9 cellular contexts compared by ENCODE assay signal in genomic region chr1:179742717-179743678, GRCh38. TPM values are rescaled to one million over a fixed set of nuclear protein-coding genes. Genes with fewer than 3 reads are reported as not detected.
A peak's percentile ranks its signal among the peaks of the same experiment; 100 is the strongest.
DNase-seq lines count a peak whose midpoint lies in the region; ATAC-seq, FAIRE-seq and TF ChIP-seq lines count a peak whose summit lies in the region.
"Had no signal": no experiment of that assay in that cellular context is flagged by ENCODE, and none has a peak within 500 bp of the region (broad histone marks: within the 10 kb centered on the region; RNA-seq: fewer than 3 reads in every experiment).

Gene FAM163A (plus strand): TSS chr1:179743291. CDS start chr1:179813098, 69,807 bp downstream.

- peak; percentile 65 for ATAC-seq in Right ventricle myocardium inferior
- ATAC-seq in lung (ENCODE audit: insufficient read depth, low FRiP score): no peak
- peak; percentile 12 to 31 for ATAC-seq in upper lobe of left lung (ENCODE audit: low FRiP score in 2 of 2)
- no peak for ATAC-seq in gastroesophageal sphincter
- ATAC-seq: left colon had no signal

- H3K9me3 ChIP-seq in adipocyte (ENCODE audit: control insufficient read depth, low read length) (peaks cover 23% of the 10 kb centered on the region), lung (ENCODE audit: control insufficient read depth in 2 of 2, insufficient read depth in 1 of 2, low read length in 1 of 2) (peaks cover 0 to 7% of the 10 kb centered on the region in 2 donors), upper lobe of left lung (no peaks in the 10 kb centered on the region), gastroesophageal sphincter (peaks cover 0 to 20% (median 0%) of the 10 kb centered on the region in 3 donors)

- no peak within 1 kb of the TSS for H3K27ac ChIP-seq in lung (ENCODE audit: low read depth in 1 of 2, low read length in 1 of 2)
- H3K27ac ChIP-seq in upper lobe of left lung: no peak within 1 kb of the TSS
- no peak within 1 kb of the TSS for H3K27ac ChIP-seq in gastroesophageal sphincter

- no peak for TF ChIP-seq POLR2A in upper lobe of left lung (IDR thresholded peaks at IDR 0.05)
- no peak for TF ChIP-seq POLR2A in gastroesophageal sphincter (IDR thresholded peaks at IDR 0.05)

- H3K36me3 ChIP-seq in adipocyte (ENCODE audit: control insufficient read depth, insufficient read depth, low read length, severe bottlenecking): no peaks in the 10 kb centered on the region
- H3K36me3 ChIP-seq in lung (ENCODE audit: control insufficient read depth in 2 of 2, insufficient read depth in 2 of 2, low read length in 2 of 2): no peaks in the 10 kb centered on the region
- H3K36me3 ChIP-seq in upper lobe of left lung: no peaks in the 10 kb centered on the region
- H3K36me3 ChIP-seq in gastroesophageal sphincter: no peaks in the 10 kb centered on the region

- intact Hi-C loops in Right ventricle myocardium inferior (cut with DNase I): no loop called here
- intact Hi-C loops in cardiac septum (cut with DNase I): no loop called here

- H3K4me1 ChIP-seq in adipocyte (ENCODE audit: control insufficient read depth, insufficient read depth, low read length): no peaks in the 10 kb centered on the region
- peaks cover 0 to 14% of the 10 kb centered on the region in 2 donors for H3K4me1 ChIP-seq in lung (ENCODE audit: control insufficient read depth in 2 of 2, insufficient read depth in 2 of 2, low read length in 2 of 2)
- H3K4me1 ChIP-seq in upper lobe of left lung: peaks cover 17 to 23% (median 20%) of the 10 kb centered on the region in 4 donors
- H3K4me1 ChIP-seq in gastroesophageal sphincter: peaks cover 0 to 23% (median 15%) of the 10 kb centered on the region in 3 donors

- DNase-seq in Right ventricle myocardium inferior (ENCODE audit: missing footprints) (no peak), cardiac septum (ENCODE audit: low spot score) (no peak), adipocyte (ENCODE audit: low read depth) (peak; percentile 21), lung (ENCODE audit: low spot score) (no peak), upper lobe of left lung (peak in 1 of 2 donors; percentile 73), RCC 7860 (ENCODE audit: low spot score) (no peak)
- DNase-seq in activated effector memory CD4-positive, alpha-beta T cell treated with anti-CD3 and anti-CD28 coated beads, Interleukin-2, amount 50 U/mL, for 16 hours: no peak

- no peak for TF ChIP-seq EP300 in upper lobe of left lung (IDR thresholded peaks at IDR 0.05)
- no peak for TF ChIP-seq EP300 in gastroesophageal sphincter (IDR thresholded peaks at IDR 0.05)

- 1% methylated on average over 66 to 92 of the region's 92 CpGs for WGBS in lung, 2 donors
- WGBS in upper lobe of left lung, 2 donors: 2% methylated on average over 12 to 37 of the region's 92 CpGs
- WGBS in gastroesophageal sphincter (ENCODE audit: low coverage in 1 of 2), 2 donors: 0 to 8% methylated on average over 6 to 9 of the region's 92 CpGs

- H3K27me3 ChIP-seq in adipocyte (replicated peaks; ENCODE audit: control insufficient read depth, insufficient read depth, low read length): peaks cover 65% of the 10 kb centered on the region
- H3K27me3 ChIP-seq in lung (ENCODE audit: control insufficient read depth, insufficient read depth): peaks cover 13% of the 10 kb centered on the region
- peaks cover 3 to 31% (median 23%) of the 10 kb centered on the region in 4 donors for H3K27me3 ChIP-seq in upper lobe of left lung
- H3K27me3 ChIP-seq in gastroesophageal sphincter: peaks cover 83% of the 10 kb centered on the region

- no peak for TF ChIP-seq CTCF in lung (IDR thresholded peaks at IDR 0.05; ENCODE audit: control extremely low read depth, extremely low read depth)
- TF ChIP-seq CTCF in upper lobe of left lung (IDR thresholded peaks at IDR 0.05): no peak
- TF ChIP-seq CTCF in gastroesophageal sphincter (IDR thresholded peaks at IDR 0.05): no peak

- no peak for FAIRE-seq in RCC 7860 (lab: Jason Lieb, UNC)

- H3K9ac ChIP-seq in adipocyte (ENCODE audit: low read length): no peak within 1 kb of the TSS

- H3K4me3 ChIP-seq in adipocyte (ENCODE audit: low read length) (no peak within 1 kb of the TSS), lung (peak within 1 kb of the TSS; percentile 22), upper lobe of left lung (peak within 1 kb of the TSS; percentile 10 to 41 (median 24)), gastroesophageal sphincter (peak within 1 kb of the TSS in 1 of 2 donors; percentile 45)

RNA-seq across cellular contexts. Expression of gene FAM163A, which starts in this region (rescaled TPM):
- total RNA-seq in Right ventricle myocardium inferior (0.65 TPM), cardiac septum (0.16 TPM), lung (under 1 TPM in 1 of 2 donors, not detected in 1; 0.09 TPM), upper lobe of left lung (under 1 TPM in 1 of 6 donors, not detected in 5; 0.10 TPM), gastroesophageal sphincter (under 1 TPM in 2 of 4 donors, not detected in 2; 0.19 to 0.67 TPM)
- polyA plus RNA-seq in lung: not detected

Comparison
In these comparisons a context has a peak if more than half of its experiments do, and no peak if none do; other contexts are left out.
1. Peak in ATAC-seq in Right ventricle myocardium inferior; RNA of the gene not detected or under 1 TPM.
2. Peak in ATAC-seq and H3K4me3 ChIP-seq in upper lobe of left lung; RNA of the gene not detected or under 1 TPM.